ENCODE assay signal across 8 cellular contexts in genomic region chr19:54189668-54190502, GRCh38. TPM values are rescaled to one million over a fixed set of nuclear protein-coding genes. Genes with fewer than 3 reads are reported as not detected.
A peak's percentile ranks its signal among the peaks of the same experiment; 100 is the strongest.
DNase-seq lines count a peak whose midpoint lies in the region; ATAC-seq and TF ChIP-seq lines count a peak whose summit lies in the region.

No MANE protein-coding gene starts in this region.

- H3K9me3 ChIP-seq in adrenal gland (replicated peaks in 1 of 3): no peaks in the 10 kb centered on the region
- H3K9me3 ChIP-seq in parathyroid adenoma (ENCODE audit: control insufficient read depth, low read length): no peaks in the 10 kb centered on the region
- no peaks in the 10 kb centered on the region for H3K9me3 ChIP-seq in tibial nerve

- DNase-seq in GM13976 (ENCODE audit: low spot score) (peak; percentile 98), NCI-H1436 treated with DMSO at 0.1 percent for 48 hours (lab: John Stamatoyannopoulos, UW) (peak; percentile 100), T follicular helper cell (ENCODE audit: low read depth) (peak; percentile 100), adrenal gland (peak; percentile 100), cardiac septum (ENCODE audit: low spot score) (peak; percentile 100), tibial nerve (ENCODE audit: low spot score in 2 of 2) (peak; percentile 100)

- intact Hi-C loops in adrenal gland (cut with DNase I): no loop called here
- intact Hi-C loops in cardiac septum (cut with DNase I): loop anchor here (2.0 kb wide), 1 partner anchor 15 kb away; no protein-coding TSS in a partner anchor

- peaks cover 32 to 34% of the 10 kb centered on the region in 2 donors for H3K4me1 ChIP-seq in adrenal gland (replicated peaks in 1 of 2)
- H3K4me1 ChIP-seq in parathyroid adenoma: peaks cover 18% of the 10 kb centered on the region
- H3K4me1 ChIP-seq in tibial nerve: peaks cover 4 to 27% (median 20%) of the 10 kb centered on the region in 4 donors

- H3K4me2 ChIP-seq in parathyroid adenoma (ENCODE audit: low read length): peak overlapping the region; percentile 98

- WGBS in adrenal gland, 4 donors: 0% methylated on average over 13 to 71 of the region's 71 CpGs
- 0% methylated on average over 33 to 62 of the region's 71 CpGs for WGBS in tibial nerve, 2 donors

- in situ Hi-C loops in GM13976 (cut with MboI; ENCODE audit: low sequenced_read_pairs, unreplicated experiment): no loop called here

- peak overlapping the region; percentile 94 to 100 (median 99) for H3K27ac ChIP-seq in adrenal gland
- peak overlapping the region; percentile 100 for H3K27ac ChIP-seq in parathyroid adenoma
- H3K27ac ChIP-seq in tibial nerve: peak overlapping the region; percentile 94 to 99 (median 97)

- peaks cover 2% of the 10 kb centered on the region for H3K79me2 ChIP-seq in parathyroid adenoma

- H3K36me3 ChIP-seq in adrenal gland (replicated peaks in 1 of 2) (peaks cover 0 to 27% of the 10 kb centered on the region in 2 donors), parathyroid adenoma (ENCODE audit: control insufficient read depth, insufficient read depth, low read length) (no peaks in the 10 kb centered on the region), tibial nerve (peaks cover 0 to 28% (median 7%) of the 10 kb centered on the region in 3 donors)

- no peak for TF ChIP-seq CTCF in GM13976 (IDR thresholded peaks at IDR 0.05; ENCODE audit: borderline replicate concordance, control extremely low read depth, extremely low read depth, insufficient read depth, missing control alignments)
- TF ChIP-seq CTCF in adrenal gland (IDR thresholded peaks at IDR 0.05): no peak
- no peak for TF ChIP-seq CTCF in parathyroid adenoma (IDR thresholded peaks at IDR 0.05)
- TF ChIP-seq CTCF in tibial nerve (IDR thresholded peaks at IDR 0.05): peak in 1 of 5 experiments; percentile 11

- H3K27me3 ChIP-seq in adrenal gland (no peaks in the 10 kb centered on the region), parathyroid adenoma (ENCODE audit: control insufficient read depth, insufficient read depth, low read length) (no peaks in the 10 kb centered on the region), tibial nerve (no peaks in the 10 kb centered on the region)

- H2AFZ ChIP-seq in parathyroid adenoma: peak overlapping the region; percentile 76

- peak overlapping the region; percentile 74 for H3K9ac ChIP-seq in parathyroid adenoma

- TF ChIP-seq POLR2A in adrenal gland (IDR thresholded peaks at IDR 0.05): peak; percentile 73 to 86
- peak; percentile 54 to 73 for TF ChIP-seq POLR2A in tibial nerve (IDR thresholded peaks at IDR 0.05)

- H3K4me3 ChIP-seq in adrenal gland (peak overlapping the region in 3 of 4 donors; percentile 8 to 83 (median 64)), parathyroid adenoma (ENCODE audit: low read depth, low read length) (peak overlapping the region; percentile 98), tibial nerve (peak overlapping the region; percentile 68 to 90 (median 86))

- TF ChIP-seq EP300 in tibial nerve (IDR thresholded peaks at IDR 0.05): peak; percentile 92 to 98

- peak; percentile 48 for ATAC-seq in HG02852 (IDR thresholded peaks at IDR 0.05; ENCODE audit: unreplicated experiment)

RNA-seq across cellular contexts. Expression of gene MBOAT7, which starts 0.5 kb away (rescaled TPM):
- total RNA-seq in adrenal gland: 100 to 1,000 TPM; 285 to 670 (median 495) TPM
- 100 to 1,000 TPM; 130 to 190 (median 189) TPM for polyA plus RNA-seq in adrenal gland
- total RNA-seq in cardiac septum: 24.3 TPM
- 10 to 100 TPM; 45.0 to 94.5 (median 50.2) TPM for total RNA-seq in tibial nerve

RNA-seq across cellular contexts. Expression of gene TSEN34, which starts 1.2 kb away (rescaled TPM):
- 100 to 1,000 TPM in 5 of 8 donors, 10 to 100 TPM in 3; 66.4 to 201 (median 113) TPM for total RNA-seq in adrenal gland
- 10 to 100 TPM; 21.5 to 41.2 (median 26.1) TPM for polyA plus RNA-seq in adrenal gland
- total RNA-seq in cardiac septum: 22.6 TPM
- total RNA-seq in tibial nerve: 10 to 100 TPM; 37.3 to 70.8 (median 49.6) TPM

RNA-seq across cellular contexts. Expression of gene RPS9, which starts 10.8 kb away (rescaled TPM):
- total RNA-seq in adrenal gland (1,000 to 10,000 TPM in 7 of 8 donors, 100 to 1,000 TPM in 1; 928 to 2,677 (median 1,834) TPM), cardiac septum (615 TPM), tibial nerve (1,000 to 10,000 TPM; 1,361 to 2,045 (median 1,633) TPM)
- polyA plus RNA-seq in adrenal gland: 1,000 to 10,000 TPM in 2 of 3 donors, 100 to 1,000 TPM in 1; 545 to 3,006 (median 1,900) TPM

RNA-seq across cellular contexts. Expression of gene TMC4, which starts 16.9 kb away (rescaled TPM):
- total RNA-seq in adrenal gland (10 to 100 TPM in 1 of 8 donors, 1 to 10 TPM in 5, under 1 TPM in 2; 0.55 to 18.2 (median 1.3) TPM), cardiac septum (4.3 TPM), tibial nerve (1 to 10 TPM in 2 of 4 donors, under 1 TPM in 1, not detected in 1; 0.22 to 8.8 (median 4.4) TPM)
- polyA plus RNA-seq in adrenal gland: 10 to 100 TPM in 1 of 3 donors, 1 to 10 TPM in 1, under 1 TPM in 1; 0.48 to 10.5 (median 1.5) TPM

RNA-seq across cellular contexts. Expression of gene LENG1, which starts 30.4 kb away (rescaled TPM):
- 10 to 100 TPM in 2 of 8 donors, 1 to 10 TPM in 6; 5.0 to 21.7 (median 9.0) TPM for total RNA-seq in adrenal gland
- 10 to 100 TPM in 2 of 3 donors, 1 to 10 TPM in 1; 5.7 to 22.0 (median 14.8) TPM for polyA plus RNA-seq in adrenal gland
- 8.3 TPM for total RNA-seq in cardiac septum
- 10 to 100 TPM in 2 of 4 donors, 1 to 10 TPM in 2; 7.4 to 12.9 (median 10.4) TPM for total RNA-seq in tibial nerve

Comparison
In these comparisons a context has a peak if more than half of its experiments do, and no peak if none do; other contexts are left out.
1. Peak in every context shown above with its lines: DNase-seq, ATAC-seq, H3K4me3 ChIP-seq and H3K27ac ChIP-seq.